Comparison of ENCODE assay signal across 12 cellular contexts in genomic region chr5:153964201-153965101, GRCh38.
DNase-seq lines count a peak whose midpoint lies in the region; ATAC-seq, FAIRE-seq and TF ChIP-seq lines count a peak whose summit lies in the region.
"Had no signal": no experiment of that assay in that cellular context is flagged by ENCODE, and none has a peak within 500 bp of the region (broad histone marks: within the 10 kb centered on the region; RNA-seq: fewer than 3 reads in every experiment).

No MANE protein-coding gene starts in this region.

- BruUV-seq in Caco-2 (replicated peaks; lab: Mats Ljungman, UMichigan) (no TSS peak), HCT116 (replicated peaks; lab: Mats Ljungman, UMichigan) (no TSS peak), GM12878 (replicated peaks; lab: Mats Ljungman, UMichigan) (no TSS peak)

- no peaks in the 10 kb centered on the region for H3K9me3 Mint-ChIP-seq in Caco-2 (ENCODE audit: unreplicated experiment)
- no peaks in the 10 kb centered on the region for H3K9me3 Mint-ChIP-seq in mesothelial cell of epicardium
- H3K9me3 Mint-ChIP-seq: activated T-helper 1 cell treated with anti-CD3 and anti-CD28 coated beads, Interleukin-12 subunit alpha, Interleukin-12 subunit beta, Interleukin-2, Interleukin-4 antibody, amounts not matched to agents 30 ng/mL and 10 ng/mL and 1 ng/mL, durations not matched to agents 14 hours and 24 hours and 36 hours; CD4-positive, alpha-beta memory T cell; IgD-negative memory B cell had no signal

- H3K9me2 ChIP-seq in HCT116 (ENCODE audit: insufficient read depth) = no peaks in the 10 kb centered on the region

- H3K79me2 ChIP-seq in HCT116 (ENCODE audit: insufficient read depth, low read length) = no peaks in the 10 kb centered on the region
- no peaks in the 10 kb centered on the region for H3K79me2 ChIP-seq in GM12878 (ENCODE audit: control insufficient read depth, insufficient read depth, low read length)

- H3K4me1 ChIP-seq in Caco-2 = peaks cover 6% of the 10 kb centered on the region; the same call in 1 of the 2 replicates
- no peaks in the 10 kb centered on the region for H3K4me1 ChIP-seq in HCT116 (ENCODE audit: control insufficient read depth in 1 of 2, insufficient read depth in 2 of 2, low read length in 2 of 2)
- no peaks in the 10 kb centered on the region for H3K4me1 ChIP-seq in GM12878 (ENCODE audit: control insufficient read depth, insufficient read depth, low read length)

- H3K27me3 ChIP-seq in Caco-2 (replicated peaks; ENCODE audit: control insufficient read depth, insufficient read depth, low read length) (no peaks in the 10 kb centered on the region), HCT116 (ENCODE audit: insufficient read depth, low read length) (peaks cover 18% of the 10 kb centered on the region; the same call in 1 of the 2 replicates), GM12878 (replicated peaks in 1 of 2; ENCODE audit: control insufficient read depth in 2 of 2, insufficient read depth in 2 of 2, low read length in 1 of 2) (no peaks in the 10 kb centered on the region; a peak in 1 of 4 replicates)

- H3K4me2 ChIP-seq in HCT116 (ENCODE audit: low read length) (peak overlapping the region; percentile 12; the same call in 1 of the 2 replicates), GM12878 (ENCODE audit: control insufficient read depth, insufficient read depth) (no peak overlapping the region)

- H3K27ac ChIP-seq in HCT116 (ENCODE audit: low read depth, low read length) = no peak overlapping the region
- no peak overlapping the region for H3K27ac ChIP-seq in GM12878 (ENCODE audit: control insufficient read depth, insufficient read depth)

- no peak for TF ChIP-seq CTCF in Caco-2 (IDR thresholded peaks at IDR 0.05; ENCODE audit: insufficient read depth in 1 of 2, low read depth in 1 of 2, low read length in 1 of 2, severe bottlenecking in 1 of 2, unreplicated experiment in 1 of 2)
- no peak for TF ChIP-seq CTCF in HCT116 (IDR thresholded peaks at IDR 0.05 in 2 of 3, conservative IDR thresholded peaks at IDR 0.05 in 1 of 3; ENCODE audit: borderline replicate concordance in 1 of 3, insufficient read depth in 1 of 3, low read depth in 2 of 3, low read length in 2 of 3)
- no peak for TF ChIP-seq CTCF in GM12878 (IDR thresholded peaks at IDR 0.05 in 2 of 3, conservative IDR thresholded peaks at IDR 0.05 in 1 of 3; ENCODE audit: control insufficient read depth in 2 of 3, extremely low read depth in 1 of 3, insufficient read depth in 1 of 3, low read depth in 3 of 3, low read length in 3 of 3)
- TF ChIP-seq CTCF in mesothelial cell of epicardium (IDR thresholded peaks at IDR 0.05; ENCODE audit: unreplicated experiment) = no peak

- POLR2A ChIA-PET in Caco-2 (lab: Charles Lee) = no interaction called here
- POLR2A ChIA-PET in HCT116 (lab: Charles Lee) = no interaction called here
- POLR2A ChIA-PET in GM12878 (lab: Charles Lee) = no interaction called here

- intact Hi-C loops in Caco-2 (cut with micrococcal nuclease; ENCODE audit: unreplicated experiment) = loop anchor here (1.0 to 10.0 kb wide), 8 partner anchors 48 to 1432 kb away; no protein-coding TSS in a partner anchor
- intact Hi-C loops in HCT116 (cut with micrococcal nuclease) = loop anchor here (1.0 to 5.0 kb wide), 4 partner anchors 137 to 1432 kb away; no protein-coding TSS in a partner anchor
- intact Hi-C loops in GM12878 (cut with micrococcal nuclease; ENCODE audit: unreplicated experiment) = loop anchor here (1.0 to 10.0 kb wide), 5 partner anchors 132 to 1432 kb away; no protein-coding TSS in a partner anchor

- peaks cover 5% of the 10 kb centered on the region for H3K27me3 Mint-ChIP-seq in Caco-2 (ENCODE audit: insufficient read depth, unreplicated experiment)
- peaks cover 18% of the 10 kb centered on the region for H3K27me3 Mint-ChIP-seq in mesothelial cell of epicardium (ENCODE audit: low read depth)

- H3K27ac Mint-ChIP-seq in Caco-2 (ENCODE audit: unreplicated experiment) = no peak overlapping the region
- no peak overlapping the region for H3K27ac Mint-ChIP-seq in mesothelial cell of epicardium
- H3K27ac Mint-ChIP-seq: activated T-helper 1 cell treated with anti-CD3 and anti-CD28 coated beads, Interleukin-12 subunit alpha, Interleukin-12 subunit beta, Interleukin-2, Interleukin-4 antibody, amounts not matched to agents 30 ng/mL and 10 ng/mL and 1 ng/mL, durations not matched to agents 14 hours and 24 hours and 36 hours; IgD-negative memory B cell; immature natural killer cell had no signal

- CTCF ChIA-PET in Caco-2 (lab: Charles Lee) = interaction anchor here (0.6 to 2.0 kb wide), 11 partner anchors 10 to 1432 kb away, joined by 3 to 7 read pairs (median 5); partner anchors contain the start of gene GRIA1
- CTCF ChIA-PET in HCT116 (lab: Charles Lee) = interaction anchor here (0.8 to 2.4 kb wide), 15 partner anchors 8 to 1433 kb away, joined by 3 to 22 read pairs (median 4); no protein-coding TSS in a partner anchor
- CTCF ChIA-PET in GM12878 (lab: Yijun Ruan, JAX) = interaction anchor here (0.7 to 4.7 kb wide), 31 partner anchors 8 to 1431 kb away, joined by 3 to 65 read pairs (median 4); no protein-coding TSS in a partner anchor

- H3K4me3 Mint-ChIP-seq in Caco-2 (ENCODE audit: unreplicated experiment) (peak overlapping the region; percentile 22), mesothelial cell of epicardium (peak overlapping the region; percentile 56)
- H3K4me3 Mint-ChIP-seq: activated T-helper 1 cell treated with anti-CD3 and anti-CD28 coated beads, Interleukin-12 subunit alpha, Interleukin-12 subunit beta, Interleukin-2, Interleukin-4 antibody, amounts not matched to agents 30 ng/mL and 10 ng/mL and 1 ng/mL, durations not matched to agents 14 hours and 24 hours and 36 hours; CD4-positive, alpha-beta memory T cell; IgD-negative memory B cell; immature natural killer cell had no signal

- in situ Hi-C loops in GM12878 (cut with MboI) = loop anchor here (5.0 kb wide), 1 partner anchor 1432 kb away; no protein-coding TSS in a partner anchor

- DNase-seq in Caco-2 (no peak), HCT116 (ENCODE audit: low read depth, low spot score) (no peak), GM12878 (ENCODE audit: low read depth, low spot score) (no peak), mesothelial cell of epicardium (ENCODE audit: low spot score in 2 of 2, unreplicated experiment in 2 of 2) (no peak), cerebellar nuclear complex (lab: John Stamatoyannopoulos, UW) (no peak), activated gamma-delta T cell treated with Interleukin-2 at 50 U/mL for 16 hours (no peak), NCI-H2171 treated with DMSO at 0.1 percent for 48 hours (lab: John Stamatoyannopoulos, UW) (no peak)

- no peak for FAIRE-seq in GM12878 (lab: Jason Lieb, UNC)

- H3K36me3 Mint-ChIP-seq in Caco-2 (ENCODE audit: insufficient read depth, unreplicated experiment) (no peaks in the 10 kb centered on the region), mesothelial cell of epicardium (no peaks in the 10 kb centered on the region)
- H3K36me3 Mint-ChIP-seq: CD4-positive, alpha-beta memory T cell; IgD-negative memory B cell; immature natural killer cell had no signal

- WGBS in GM12878 (ENCODE audit: insufficient coverage, insufficient replicate concordance, low lambda C conversion rate, missing lambda C conversion rate) = 48% methylated on average over 19 of the region's 20 CpGs

- H3K36me3 ChIP-seq in Caco-2 (ENCODE audit: control insufficient read depth, insufficient read depth, low read length) (no peaks in the 10 kb centered on the region), HCT116 (ENCODE audit: control insufficient read depth in 1 of 2, insufficient read depth in 2 of 2, low read length in 2 of 2) (no peaks in the 10 kb centered on the region), GM12878 (ENCODE audit: control insufficient read depth in 2 of 2, insufficient read depth in 2 of 2, low read length in 1 of 2) (no peaks in the 10 kb centered on the region)

- no peaks in the 10 kb centered on the region for H4K20me1 ChIP-seq in HCT116 (ENCODE audit: insufficient read depth)
- no peaks in the 10 kb centered on the region for H4K20me1 ChIP-seq in GM12878 (ENCODE audit: control insufficient read depth, insufficient read depth)

- SMC1A ChIA-PET in GM12878 (lab: Charles Lee; ENCODE audit: uncharacterized antibody, unreplicated experiment) = interaction anchor here (0.7 to 3.2 kb wide), 20 partner anchors 10 to 1432 kb away, joined by 3 to 22 read pairs (median 4); no protein-coding TSS in a partner anchor

- TF ChIP-seq POLR2A in HCT116 (IDR thresholded peaks at IDR 0.05; ENCODE audit: borderline replicate concordance, extremely low read depth, insufficient read depth, insufficient read length) (no peak), GM12878 (IDR thresholded peaks at IDR 0.05; ENCODE audit: low read depth, low read length) (no peak)

- RAD21 ChIA-PET in HCT116 (lab: Charles Lee; ENCODE audit: low non-redundant PET in 1 of 2, low total read pairs in 2 of 2, uncharacterized antibody in 2 of 2, unreplicated experiment in 2 of 2) = interaction anchor here (0.8 to 1.1 kb wide), 4 partner anchors 137 to 1404 kb away, joined by 3 to 4 read pairs (median 3); no protein-coding TSS in a partner anchor
- RAD21 ChIA-PET in GM12878 (lab: Charles Lee; ENCODE audit: unreplicated experiment) = interaction anchor here (0.8 to 2.6 kb wide), 16 partner anchors 11 to 1821 kb away, joined by 3 to 25 read pairs (median 4); no protein-coding TSS in a partner anchor

- H2AFZ ChIP-seq in HCT116 (ENCODE audit: low read depth, low read length, poor library complexity, severe bottlenecking) (peak overlapping the region; percentile 88), GM12878 (ENCODE audit: control insufficient read depth, low read depth, low read length) (no peak overlapping the region)

- no peak overlapping the region for H3K4me3 ChIP-seq in Caco-2 (ENCODE audit: low read depth, low read length)
- no peak overlapping the region for H3K4me3 ChIP-seq in HCT116 (replicated peaks in 1 of 2; ENCODE audit: low read depth in 1 of 2, low read length in 2 of 2)
- H3K4me3 ChIP-seq in GM12878 = no peak overlapping the region

- H3K9ac ChIP-seq in HCT116 (ENCODE audit: low read length) (no peak overlapping the region), GM12878 (ENCODE audit: control insufficient read depth, insufficient read depth, low read length) (no peak overlapping the region)

- TF ChIP-seq RAD21 in HCT116 (IDR thresholded peaks at IDR 0.05; ENCODE audit: low read depth) (no peak), GM12878 (IDR thresholded peaks at IDR 0.05; ENCODE audit: insufficient read depth, low read depth, low read length) (no peak)

- H3K9me3 ChIP-seq in Caco-2 = no peaks in the 10 kb centered on the region
- no peaks in the 10 kb centered on the region for H3K9me3 ChIP-seq in HCT116 (ENCODE audit: control insufficient read depth in 1 of 2, insufficient read depth in 1 of 2, low read depth in 1 of 2, low read length in 2 of 2)
- H3K9me3 ChIP-seq in GM12878 (replicated peaks; ENCODE audit: control insufficient read depth, insufficient read depth, low read length) = no peaks in the 10 kb centered on the region

- ATAC-seq in HCT116 (peak; percentile 59), GM12878 (peak; percentile 25), HG03045 (IDR thresholded peaks at IDR 0.05; ENCODE audit: unreplicated experiment) (no peak)

- no peak for TF ChIP-seq EP300 in GM12878 (IDR thresholded peaks at IDR 0.05; ENCODE audit: borderline replicate concordance in 1 of 2, control insufficient read depth in 1 of 2, low read depth in 2 of 2, low read length in 2 of 2)

- peaks cover 16% of the 10 kb centered on the region for H3K4me1 Mint-ChIP-seq in Caco-2 (ENCODE audit: low read depth, unreplicated experiment)
- peaks cover 12% of the 10 kb centered on the region for H3K4me1 Mint-ChIP-seq in mesothelial cell of epicardium
- H3K4me1 Mint-ChIP-seq: IgD-negative memory B cell had no signal
